8 cellular contexts compared by ENCODE assay signal in the genomic region with DNA sequence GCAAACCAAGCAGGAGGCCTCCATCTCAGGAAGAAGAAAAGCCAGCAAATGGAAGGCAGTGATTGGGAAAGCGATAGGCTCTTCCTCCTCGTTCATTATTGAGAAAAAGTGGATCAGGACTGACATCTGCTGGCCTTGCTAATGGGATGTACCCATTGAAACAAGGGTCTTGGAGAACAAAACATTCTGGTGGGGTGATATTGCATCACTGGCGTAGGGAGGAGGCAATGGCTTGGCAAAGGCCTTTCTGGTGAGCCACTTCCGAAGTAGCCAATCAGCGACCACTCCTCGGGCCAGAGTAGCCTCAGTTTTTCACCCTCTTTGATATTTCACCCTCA.
DNase-seq lines count a peak whose midpoint lies in the region; ATAC-seq and TF ChIP-seq lines count a peak whose summit lies in the region.

No MANE protein-coding gene starts in this region.

- no peak for TF ChIP-seq POLR2A in spleen (IDR thresholded peaks at IDR 0.05)

- WGBS in spleen, 5 donors: 70 to 84% (median 79%) methylated on average over 6 of the region's 6 CpGs

- H3K4me3 ChIP-seq in ascending aorta (peak overlapping the region in 1 of 2 donors; percentile 15), spleen (no peak overlapping the region)

- intact Hi-C loops in ascending aorta (cut with DNase I): loop anchor here (2.0 kb wide), 1 partner anchor 972 kb away; no protein-coding TSS in a partner anchor
- intact Hi-C loops in spleen (cut with DNase I; ENCODE audit: low total_unique reads): no loop called here

- TF ChIP-seq CTCF in ascending aorta (IDR thresholded peaks at IDR 0.05) (peak; percentile 38 to 67 (median 53)), spleen (IDR thresholded peaks at IDR 0.05 in 8 of 11, conservative IDR thresholded peaks at IDR 0.05 in 3 of 11) (peak in 8 of 11 experiments; percentile 8 to 55 (median 26))

- no peaks in the 10 kb centered on the region for H3K9me3 ChIP-seq in ascending aorta
- no peaks in the 10 kb centered on the region for H3K9me3 ChIP-seq in spleen

- H3K27me3 ChIP-seq in ascending aorta: no peaks in the 10 kb centered on the region
- no peaks in the 10 kb centered on the region for H3K27me3 ChIP-seq in spleen (replicated peaks in 1 of 7)

- peak in 12 of 14 donors; percentile 10 to 76 (median 50) for DNase-seq in C1 segment of cervical spinal cord (lab: John Stamatoyannopoulos, UW)
- DNase-seq in NCI-H146 (lab: John Stamatoyannopoulos, UW): peak; percentile 91
- peak in 1 of 2 donors; percentile 73 for DNase-seq in ascending aorta (ENCODE audit: low spot score in 2 of 2)
- DNase-seq in hypothalamus (lab: John Stamatoyannopoulos, UW): peak in 41 of 51 donors; percentile 5 to 88 (median 53)
- no peak for DNase-seq in spleen
- no peak for DNase-seq in GF-D8 (lab: John Stamatoyannopoulos, UW)
- DNase-seq in GM19238 (ENCODE audit: insufficient read length, low spot score): no peak

- H3K27ac ChIP-seq in ascending aorta: no peak overlapping the region
- no peak overlapping the region for H3K27ac ChIP-seq in spleen

- no peaks in the 10 kb centered on the region for H3K4me1 ChIP-seq in ascending aorta
- no peaks in the 10 kb centered on the region for H3K4me1 ChIP-seq in spleen

- ATAC-seq in HG03571 (IDR thresholded peaks at IDR 0.05; ENCODE audit: unreplicated experiment): no peak

- H3K36me3 ChIP-seq in ascending aorta (no peaks in the 10 kb centered on the region), spleen (no peaks in the 10 kb centered on the region)

Comparison
In these comparisons a context has a peak if more than half of its experiments do, and no peak if none do; other contexts are left out.
1. DNase-seq: peak in C1 segment of cervical spinal cord (12 of 14), NCI-H146 (single experiment) and hypothalamus (41 of 51); none in spleen (single experiment), GF-D8 (single experiment) and GM19238 (single experiment).